Comparison of ENCODE assay signal across 28 cellular contexts in the genomic region with DNA sequence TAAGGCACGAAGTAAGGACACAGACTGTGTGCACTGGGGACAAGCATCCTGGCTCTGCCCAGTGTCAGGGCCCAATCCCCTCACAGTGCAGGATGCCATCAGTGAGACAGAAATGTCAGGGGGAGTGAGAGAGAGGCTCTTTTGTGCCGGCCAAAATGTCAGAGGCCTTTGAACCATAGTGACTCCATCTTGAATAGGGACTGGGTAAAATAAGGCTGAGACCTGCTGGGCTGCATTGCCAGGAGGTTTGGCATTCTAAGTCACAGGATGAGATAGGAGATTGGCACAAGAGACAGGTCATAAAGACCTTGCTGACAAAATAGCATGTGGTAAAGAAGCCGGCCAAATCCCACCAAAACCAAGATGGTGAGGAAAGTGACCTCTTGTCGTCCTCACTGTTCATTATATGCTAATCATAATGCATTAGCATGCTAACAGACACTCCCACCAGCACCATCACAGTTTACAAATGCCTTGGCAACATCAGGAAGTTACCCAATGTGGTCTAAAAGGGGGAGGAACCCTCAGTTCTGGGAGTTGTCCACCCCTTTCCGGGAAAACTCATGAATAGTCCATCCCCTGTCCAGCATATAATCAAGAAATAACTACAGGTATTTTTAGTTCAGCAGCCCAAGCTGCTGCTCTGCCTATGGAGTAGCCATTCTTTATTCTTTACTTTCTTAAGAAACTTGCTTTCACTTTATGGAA.
DNase-seq lines count a peak whose midpoint lies in the region; ATAC-seq lines count a peak whose summit lies in the region.
"Had no signal": no experiment of that assay in that cellular context is flagged by ENCODE, and none has a peak within 500 bp of the region (broad histone marks: within the 10 kb centered on the region; RNA-seq: fewer than 3 reads in every experiment).

No MANE protein-coding gene starts in this region.

- peaks cover 29% of the 10 kb centered on the region for H3K4me1 Mint-ChIP-seq in activated naive CD4-positive, alpha-beta T cell treated with anti-CD3 and anti-CD28 coated beads, Interleukin-2, amount 10 ng/mL, durations not matched to agents 7 days and 5 days

- no peaks in the 10 kb centered on the region for H3K79me1 ChIP-seq in neuronal stem cell (ENCODE audit: low read depth, low read length)

- no peaks in the 10 kb centered on the region for H3K9me3 ChIP-seq in HUES64 (ENCODE audit: insufficient read depth, low read depth, low read length)
- H3K9me3 ChIP-seq in neuronal stem cell (replicated peaks in 1 of 2; ENCODE audit: control insufficient read depth in 2 of 2, insufficient read depth in 1 of 2, low read depth in 1 of 2, low read length in 2 of 2) = peaks cover 0 to 12% of the 10 kb centered on the region in 2 donors
- H3K9me3 ChIP-seq: BE2C, gastroesophageal sphincter, prostate gland, sigmoid colon, SJSA1, uterus had no signal

- no peak overlapping the region for H3K18ac ChIP-seq in neuronal stem cell (ENCODE audit: low read length)

- peaks cover 25% of the 10 kb centered on the region for H3K4me1 ChIP-seq in HUES64 (ENCODE audit: insufficient read depth, low read length)
- peaks cover 0 to 19% of the 10 kb centered on the region in 2 donors for H3K4me1 ChIP-seq in neuronal stem cell (ENCODE audit: control insufficient read depth in 2 of 2, insufficient read depth in 1 of 2, low read depth in 1 of 2, low read length in 2 of 2)
- H3K4me1 ChIP-seq: esophagus muscularis mucosa, gastroesophageal sphincter, prostate gland, sigmoid colon, uterus had no signal

- H3K9me3 Mint-ChIP-seq in activated naive CD4-positive, alpha-beta T cell treated with anti-CD3 and anti-CD28 coated beads, Interleukin-2, amount 10 ng/mL, durations not matched to agents 7 days and 5 days = peaks cover 2% of the 10 kb centered on the region
- H3K9me3 Mint-ChIP-seq: activated T-cell treated with anti-CD3 and anti-CD28 coated beads, Interleukin-2, amount 50 U/mL, for 72 hours; CD8-positive, alpha-beta T cell; stimulated activated naive CD8-positive, alpha-beta T cell treated with anti-CD3 and anti-CD28 coated beads, Interleukin-15, amount 100 ng/mL, for 72 hours had no signal

- H3K23ac ChIP-seq in neuronal stem cell (ENCODE audit: low read depth, low read length, poor library complexity) = no peak overlapping the region

- no peak for ATAC-seq in SK-N-SH treated with all-trans-retinoic acid at 6 μM for 48 hours
- ATAC-seq: activated CD4-positive, CD25-positive, alpha-beta regulatory T cell treated with anti-CD3 and anti-CD28 coated beads, Interleukin-2, amount 50 U/mL, for 24 hours; activated T-cell treated with anti-CD3 and anti-CD28 coated beads, Interleukin-2, amount 50 U/mL, for 72 hours; CD8-positive, alpha-beta T cell; gastroesophageal sphincter; stimulated activated naive CD8-positive, alpha-beta T cell treated with anti-CD3 and anti-CD28 coated beads, Interleukin-15, amount 100 ng/mL, for 72 hours had no signal

- H3K27me3 Mint-ChIP-seq in activated naive CD4-positive, alpha-beta T cell treated with anti-CD3 and anti-CD28 coated beads, Interleukin-2, amount 10 ng/mL, durations not matched to agents 7 days and 5 days = peaks cover 8% of the 10 kb centered on the region
- H3K27me3 Mint-ChIP-seq: stimulated activated naive CD8-positive, alpha-beta T cell treated with anti-CD3 and anti-CD28 coated beads, Interleukin-15, amount 100 ng/mL, for 72 hours had no signal

- H3K27ac ChIP-seq in HUES64 (ENCODE audit: low read depth, low read length) (peak overlapping the region; percentile 83; the same call in 1 of the 2 replicates), neuronal stem cell (replicated peaks; ENCODE audit: low read length) (no peak overlapping the region)
- H3K27ac ChIP-seq: esophagus muscularis mucosa, gastroesophageal sphincter, prostate gland, sigmoid colon, SJSA1, uterus had no signal

- no peaks in the 10 kb centered on the region for H3K27me3 ChIP-seq in HUES64 (ENCODE audit: insufficient read depth, low read length)
- H3K27me3 ChIP-seq in neuronal stem cell (ENCODE audit: control insufficient read depth in 3 of 3, insufficient read depth in 3 of 3, low read depth in 1 of 3, low read length in 3 of 3) = peaks cover 0 to 2% (median 0%) of the 10 kb centered on the region in 3 experiments
- H3K27me3 ChIP-seq: BE2C, esophagus muscularis mucosa, gastroesophageal sphincter, sigmoid colon, SJSA1, uterus had no signal

- no peak overlapping the region for H2AK5ac ChIP-seq in neuronal stem cell (ENCODE audit: low read depth, low read length)

- CTCF ChIA-PET in activated naive CD4-positive, alpha-beta T cell treated with anti-CD3 and anti-CD28 coated beads, Interleukin-2, amount 10 ng/mL, durations not matched to agents 7 days and 5 days (lab: Charles Lee) = no interaction called here

- H2AFZ ChIP-seq in neuronal stem cell (ENCODE audit: low read length) = peak overlapping the region; percentile 37

- H3K4me3 ChIP-seq in HUES64 (ENCODE audit: low read length) (no peak overlapping the region), neuronal stem cell (ENCODE audit: low read length in 2 of 2) (no peak overlapping the region)
- H3K4me3 ChIP-seq: esophagus muscularis mucosa, gastroesophageal sphincter, prostate gland, sigmoid colon, SJSA1, uterus had no signal

- H2BK120ac ChIP-seq in neuronal stem cell (ENCODE audit: low read depth, low read length) = no peak overlapping the region

- H3K4ac ChIP-seq in neuronal stem cell (ENCODE audit: low read length) = no peak overlapping the region

- 52% methylated on average over 5 of the region's 5 CpGs for WGBS in HUES64
- no CpG with 5 or more reads among the region's 5 CpGs for WGBS in neuronal stem cell (ENCODE audit: extremely low coverage in 2 of 2, insufficient read length in 2 of 2, insufficient replicate concordance in 1 of 2), 2 donors

- H3K14ac ChIP-seq in neuronal stem cell (ENCODE audit: low read length) = no peak overlapping the region

- no peak overlapping the region for H3K4me2 ChIP-seq in neuronal stem cell (ENCODE audit: insufficient read depth, low read length, poor library complexity, severe bottlenecking)

- DNase-seq in fibroblast of peridontal ligament (ENCODE audit: extremely low read depth) = peak; percentile 34
- DNase-seq in neuronal stem cell (ENCODE audit: low spot score) = no peak
- DNase-seq in DMS79 (lab: John Stamatoyannopoulos, UW) = no peak
- DNase-seq in activated naive CD4-positive, alpha-beta T cell treated with anti-CD3 and anti-CD28 coated beads, Interleukin-2, amount 10 ng/mL, durations not matched to agents 7 days and 5 days = no peak
- DNase-seq in NCI-H510A treated with DMSO at 0.1 percent for 48 hours (lab: John Stamatoyannopoulos, UW) = no peak
- DNase-seq: activated CD4-positive, alpha-beta T cell treated with anti-CD3 and anti-CD28 coated beads, Interleukin-2, amount 50 U/mL, for 4 hours; activated naive CD4-positive, alpha-beta T cell; activated T-cell treated with anti-CD3 and anti-CD28 coated beads, Interleukin-2, amount 50 U/mL, for 72 hours; CD8-positive, alpha-beta T cell; hippocampal formation; KG1; MM.1S; NCI-H1417 treated with DMSO at 0.1 percent for 48 hours; NCI-H2081 treated with DMSO at 0.1 percent for 48 hours; NCI-H345; sigmoid colon; stimulated activated CD4-positive, alpha-beta T cell treated with anti-CD3 and anti-CD28 coated beads, Interleukin-12 subunit alpha, Interleukin-12 subunit beta, amount 100 ng/mL, for 4 hours; stimulated activated CD4-positive, alpha-beta T cell treated with anti-CD3 and anti-CD28 coated beads, Interleukin-2, amount 100 ng/mL, for 48 hours; stimulated activated naive CD8-positive, alpha-beta T cell treated with anti-CD3 and anti-CD28 coated beads, Interleukin-15, amount 100 ng/mL, for 72 hours; uterus had no signal

- no peak overlapping the region for H3K9ac ChIP-seq in HUES64 (ENCODE audit: low read depth, low read length)
- no peak overlapping the region for H3K9ac ChIP-seq in neuronal stem cell (ENCODE audit: low read depth, low read length, poor library complexity)

- H4K8ac ChIP-seq in neuronal stem cell (ENCODE audit: low read depth, low read length) = no peak overlapping the region

- no peak overlapping the region for H3K4me3 Mint-ChIP-seq in activated naive CD4-positive, alpha-beta T cell treated with anti-CD3 and anti-CD28 coated beads, Interleukin-2, amount 10 ng/mL, durations not matched to agents 7 days and 5 days
- H3K4me3 Mint-ChIP-seq: activated T-cell treated with anti-CD3 and anti-CD28 coated beads, Interleukin-2, amount 50 U/mL, for 72 hours; CD8-positive, alpha-beta T cell; stimulated activated naive CD8-positive, alpha-beta T cell treated with anti-CD3 and anti-CD28 coated beads, Interleukin-15, amount 100 ng/mL, for 72 hours had no signal

- H2BK12ac ChIP-seq in neuronal stem cell (ENCODE audit: low read length) = no peak overlapping the region

- no peak overlapping the region for H2BK15ac ChIP-seq in neuronal stem cell (ENCODE audit: low read length)

- H3K36me3 ChIP-seq in HUES64 (ENCODE audit: insufficient read depth, low read length) = no peaks in the 10 kb centered on the region
- no peaks in the 10 kb centered on the region for H3K36me3 ChIP-seq in neuronal stem cell (replicated peaks in 1 of 2; ENCODE audit: control insufficient read depth in 2 of 2, insufficient read depth in 2 of 2, low read length in 2 of 2)
- H3K36me3 ChIP-seq: BE2C, esophagus muscularis mucosa, gastroesophageal sphincter, prostate gland, sigmoid colon, SJSA1, uterus had no signal

- no peak overlapping the region for H4K91ac ChIP-seq in neuronal stem cell (ENCODE audit: low read depth, low read length, poor library complexity)

- no peak overlapping the region for H3K27ac Mint-ChIP-seq in activated naive CD4-positive, alpha-beta T cell treated with anti-CD3 and anti-CD28 coated beads, Interleukin-2, amount 10 ng/mL, durations not matched to agents 7 days and 5 days
- H3K27ac Mint-ChIP-seq: activated T-cell treated with anti-CD3 and anti-CD28 coated beads, Interleukin-2, amount 50 U/mL, for 72 hours; CD8-positive, alpha-beta T cell had no signal

- no peak overlapping the region for H2BK5ac ChIP-seq in neuronal stem cell (ENCODE audit: low read length)

- no peaks in the 10 kb centered on the region for H3K36me3 Mint-ChIP-seq in activated naive CD4-positive, alpha-beta T cell treated with anti-CD3 and anti-CD28 coated beads, Interleukin-2, amount 10 ng/mL, durations not matched to agents 7 days and 5 days
- H3K36me3 Mint-ChIP-seq: CD8-positive, alpha-beta T cell had no signal
